8 cellular contexts compared by ENCODE assay signal in genomic region chr6:11537229-11538048, GRCh38. TPM values are rescaled to one million over a fixed set of nuclear protein-coding genes. Genes with fewer than 3 reads are reported as not detected.
DNase-seq lines count a peak whose midpoint lies in the region; ATAC-seq and TF ChIP-seq lines count a peak whose summit lies in the region.

TMEM170B (plus strand) TSS chr6:11537749; CDS start chr6:11538278, 529 bp downstream.

- intact Hi-C loops in IMR-90 (cut with micrococcal nuclease) = no loop called here

- H3K27me3 ChIP-seq in IMR-90 (ENCODE audit: control insufficient read depth, insufficient read depth, low read length) = peaks cover 20% of the 10 kb centered on the region
- H3K27me3 ChIP-seq in OCI-LY3 (ENCODE audit: low read depth, low read length) = no peaks in the 10 kb centered on the region
- no peaks in the 10 kb centered on the region for H3K27me3 ChIP-seq in mucosa of rectum (ENCODE audit: control insufficient read depth in 2 of 2, insufficient read depth in 2 of 2, low read length in 2 of 2)

- H3K14ac ChIP-seq in IMR-90 (replicated peaks; ENCODE audit: low read depth, low read length) = no peak within 1 kb of the TSS

- H4K8ac ChIP-seq in IMR-90 (ENCODE audit: low read depth in 2 of 2, low read length in 2 of 2) = no peak within 1 kb of the TSS

- H2AK5ac ChIP-seq in IMR-90 (ENCODE audit: low read depth, low read length) = no peak within 1 kb of the TSS

- in situ Hi-C loops in IMR-90 (cut with MboI; ENCODE audit: low sequenced_read_pairs) = no loop called here

- H3K18ac ChIP-seq in IMR-90 (ENCODE audit: low read depth, low read length) = no peak within 1 kb of the TSS

- H4K91ac ChIP-seq in IMR-90 (ENCODE audit: insufficient read depth, low read depth, low read length) = no peak within 1 kb of the TSS

- H2BK120ac ChIP-seq in IMR-90 (ENCODE audit: low read depth, low read length) = no peak within 1 kb of the TSS

- H2AFZ ChIP-seq in IMR-90 (replicated peaks; ENCODE audit: low read length, poor library complexity) (peak within 1 kb of the TSS; percentile 95), OCI-LY3 (ENCODE audit: low read depth, low read length) (no peak within 1 kb of the TSS; the same call in 1 of the 2 replicates)

- H3K4me3 ChIP-seq in IMR-90 (ENCODE audit: insufficient read depth, low read depth, low read length) = peak within 1 kb of the TSS; percentile 76
- H3K4me3 ChIP-seq in OCI-LY3 (ENCODE audit: low read length) = peak within 1 kb of the TSS; percentile 88
- peak within 1 kb of the TSS; percentile 43 for H3K4me3 ChIP-seq in epithelial cell of esophagus (ENCODE audit: low read length)
- H3K4me3 ChIP-seq in mucosa of rectum (ENCODE audit: low read length in 2 of 2) = peak within 1 kb of the TSS; percentile 73 to 75

- H3K9me3 ChIP-seq in IMR-90 (ENCODE audit: control insufficient read depth, insufficient read depth, low read length) = no peaks in the 10 kb centered on the region
- H3K9me3 ChIP-seq in OCI-LY3 (ENCODE audit: insufficient read depth, low read length) = no peaks in the 10 kb centered on the region
- H3K9me3 ChIP-seq in mucosa of rectum (ENCODE audit: control insufficient read depth in 2 of 2, low read length in 2 of 2) = no peaks in the 10 kb centered on the region

- no peak within 1 kb of the TSS for H2BK20ac ChIP-seq in IMR-90 (ENCODE audit: low read depth, low read length)

- H3K56ac ChIP-seq in IMR-90 (ENCODE audit: extremely low read depth, insufficient read depth, low read length) = no peak within 1 kb of the TSS

- no peaks in the 10 kb centered on the region for H3K36me3 ChIP-seq in IMR-90 (ENCODE audit: control insufficient read depth, insufficient read depth, low read length)
- H3K36me3 ChIP-seq in OCI-LY3 (replicated peaks; ENCODE audit: low read depth, low read length) = peaks cover 6% of the 10 kb centered on the region
- no peaks in the 10 kb centered on the region for H3K36me3 ChIP-seq in mucosa of rectum (ENCODE audit: control insufficient read depth in 2 of 2, insufficient read depth in 2 of 2, low read length in 2 of 2)

- peaks cover 48% of the 10 kb centered on the region for H3K79me2 ChIP-seq in OCI-LY3 (ENCODE audit: low read length)

- no peak within 1 kb of the TSS for H4K5ac ChIP-seq in IMR-90 (ENCODE audit: low read depth, low read length)

- 0 out of 2 replicates have a peak within 1 kb of the TSS, but pooled peaks have one; percentile 42 for H3K9ac ChIP-seq in IMR-90 (ENCODE audit: low read depth, low read length)
- H3K9ac ChIP-seq in OCI-LY3 (ENCODE audit: low read length) = peak within 1 kb of the TSS; percentile 79
- peak within 1 kb of the TSS; percentile 52 to 77 for H3K9ac ChIP-seq in mucosa of rectum (ENCODE audit: low read depth in 1 of 2, low read length in 2 of 2)

- CTCF ChIA-PET in IMR-90 (lab: Yijun Ruan, JAX) = no interaction called here

- TF ChIP-seq RAD21 in IMR-90 (IDR thresholded peaks at IDR 0.05; ENCODE audit: low read length) = no peak

- POLR2A ChIA-PET in IMR-90 (lab: Charles Lee; ENCODE audit: unreplicated experiment) = no interaction called here

- 0 out of 2 replicates have a peak within 1 kb of the TSS, but pooled peaks have one; percentile 2 for H3K23ac ChIP-seq in IMR-90 (ENCODE audit: low read depth, low read length)

- TF ChIP-seq CTCF in IMR-90 (conservative IDR thresholded peaks at IDR 0.05; ENCODE audit: low read depth, low read length) = no peak
- no peak for TF ChIP-seq CTCF in OCI-LY3 (IDR thresholded peaks at IDR 0.05; ENCODE audit: low read depth, low read length)
- no peak for TF ChIP-seq CTCF in epithelial cell of esophagus (IDR thresholded peaks at IDR 0.05; ENCODE audit: insufficient read depth, low read depth, low read length, missing control alignments)

- H3K4me2 ChIP-seq in IMR-90 (ENCODE audit: low read depth, low read length) (peak within 1 kb of the TSS; percentile 87), OCI-LY3 (ENCODE audit: low read length) (peak within 1 kb of the TSS; percentile 94)

- dilution Hi-C loops in IMR-90 (cut with HindIII; ENCODE audit: low sequenced_read_pairs, unreplicated experiment) = no loop called here

- no peaks in the 10 kb centered on the region for H4K20me1 ChIP-seq in IMR-90 (ENCODE audit: insufficient read depth, low read length)
- H4K20me1 ChIP-seq in OCI-LY3 (ENCODE audit: insufficient read depth, low read length) = peaks cover 25% of the 10 kb centered on the region

- H3K4me1 ChIP-seq in IMR-90 (ENCODE audit: control insufficient read depth, insufficient read depth, low read length) (no peaks in the 10 kb centered on the region), OCI-LY3 (ENCODE audit: low read length) (peaks cover 24% of the 10 kb centered on the region), mucosa of rectum (ENCODE audit: control insufficient read depth in 2 of 2, insufficient read depth in 2 of 2, low read length in 2 of 2) (peaks cover 4 to 6% of the 10 kb centered on the region in 2 donors)

- no TSS peak for BruUV-seq in IMR-90 (replicated peaks; lab: Mats Ljungman, UMichigan)

- no peak within 1 kb of the TSS for H2BK15ac ChIP-seq in IMR-90 (ENCODE audit: low read depth, low read length)

- H3K4ac ChIP-seq in IMR-90 (ENCODE audit: low read depth, low read length) = no peak within 1 kb of the TSS

- H3K9me1 ChIP-seq in IMR-90 (ENCODE audit: insufficient read depth, low read length) = no peaks in the 10 kb centered on the region

- H2AK9ac ChIP-seq in IMR-90 (replicated peaks; ENCODE audit: low read depth, low read length, poor library complexity) = peak within 1 kb of the TSS; percentile 68

- DNase-seq in DMS153 (lab: John Stamatoyannopoulos, UW) (peak; percentile 86), IMR-90 (peak; percentile 81), activated T-cell treated with anti-CD3 and anti-CD28 coated beads for 4 hours (peak; percentile 93), epithelial cell of esophagus (ENCODE audit: low read depth) (peak; percentile 65)
- peak; percentile 92 to 95 for DNase-seq in stimulated activated CD8-positive, alpha-beta memory T cell treated with anti-CD3 and anti-CD28 coated beads, Interleukin-4, amount 100 ng/mL, for 4 hours (ENCODE audit: low read depth in 2 of 2, low spot score in 1 of 2)

- H3K27ac ChIP-seq in IMR-90 (ENCODE audit: insufficient read depth, low read length) (no peak within 1 kb of the TSS), OCI-LY3 (ENCODE audit: low read length) (peak within 1 kb of the TSS; percentile 81), mucosa of rectum (ENCODE audit: low read depth in 2 of 2, low read length in 2 of 2) (peak within 1 kb of the TSS; percentile 42 to 67)

- WGBS in IMR-90 (ENCODE audit: extremely low coverage in 2 of 2, insufficient read length in 1 of 2), 2 experiments = 1% methylated on average over 66 of the region's 110 CpGs; no CpG with 5 or more reads in 1 of the 2 experiments

- ATAC-seq in GM21576 (IDR thresholded peaks at IDR 0.05; ENCODE audit: unreplicated experiment) (peak; percentile 96), IMR-90 (ENCODE audit: low read depth) (peak; percentile 99)

- no peak within 1 kb of the TSS for H2BK5ac ChIP-seq in IMR-90 (ENCODE audit: low read depth, low read length, poor library complexity, severe bottlenecking)

- H3K79me1 ChIP-seq in IMR-90 (ENCODE audit: low read depth in 1 of 2, low read length in 2 of 2) = no peaks in the 10 kb centered on the region

- TF ChIP-seq POLR2A in IMR-90 (IDR thresholded peaks at IDR 0.05; ENCODE audit: low read depth, low read length) = no peak

TF ChIP-seq in IMR-90, 13 proteins besides CTCF, POLR2A, EP300 and RAD21:
- peak; percentile 69; the same call in 1 of the 2 replicates for TF ChIP-seq MXI1 (IDR thresholded peaks at IDR 0.05; ENCODE audit: borderline replicate concordance, low read depth, low read length)
- TF ChIP-seq USF2 (IDR thresholded peaks at IDR 0.05; ENCODE audit: low read depth, low read length) = peak; percentile 3; the same call in 1 of the 2 replicates
- TF ChIP-seq MAFK (IDR thresholded peaks at IDR 0.05; ENCODE audit: low read depth, low read length) = no peak
- peak; percentile 82; the same call in 1 of the 2 replicates for TF ChIP-seq MAZ (IDR thresholded peaks at IDR 0.05; ENCODE audit: borderline replicate concordance, low read depth, low read length)

RNA-seq across cellular contexts. Expression of gene TMEM170B, which starts in this region (rescaled TPM):
- 0.18 and 0.28 TPM in 2 replicates for total RNA-seq in IMR-90 (2012; rRNA removed)
- polyA plus RNA-seq in IMR-90 (2012; rRNA removed) = 0.07 and 0.10 TPM in 2 replicates
- 0.02 TPM in 1 of 2 replicates, not detected in the other for polyA plus RNA-seq in IMR-90 (2012; cell fraction: cytosol; rRNA removed)
- polyA plus RNA-seq in IMR-90 (2012; cell fraction: nucleus; rRNA removed; ENCODE audit: low replicate concordance) = 0.01 and 0.09 TPM in 2 replicates

Comparison
In these comparisons a context has a peak if more than half of its experiments do, and no peak if none do; other contexts are left out.
1. Peak in DNase-seq, ATAC-seq, H3K4me3 ChIP-seq, H3K9ac ChIP-seq and H3K4me2 ChIP-seq in IMR-90; RNA of the gene not detected or under 1 TPM.